ENCODE assay signal across 35 cellular contexts in the genomic region with DNA sequence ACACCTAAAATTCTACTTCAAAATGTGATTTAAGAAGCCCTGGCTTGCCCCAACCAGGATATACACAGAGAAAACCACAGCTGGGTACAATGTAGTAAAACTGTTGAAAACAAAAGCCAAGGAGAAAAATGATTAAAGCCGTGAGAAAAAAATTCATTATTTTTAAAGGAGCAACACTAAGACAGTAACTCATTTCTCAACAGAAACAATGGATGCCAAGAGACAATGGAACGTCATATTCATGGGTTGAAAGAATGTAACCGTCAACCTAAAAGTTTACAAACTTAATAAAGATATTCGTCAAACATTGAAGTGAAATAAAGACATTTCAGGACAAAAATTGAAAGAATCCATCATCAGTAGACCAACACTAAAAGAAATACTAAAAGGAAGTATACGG.
"Had no signal": no experiment of that assay in that cellular context is flagged by ENCODE, and none has a peak within 500 bp of the region (broad histone marks: within the 10 kb centered on the region; RNA-seq: fewer than 3 reads in every experiment).

No MANE protein-coding gene starts in this region.

- H3K9me3 ChIP-seq: MG63 had no signal

- H3K36me3 ChIP-seq: MG63 had no signal

- H3K27me3 ChIP-seq: MG63 had no signal

- H3K9ac ChIP-seq: KMS-11 had no signal

- H3K4me3 ChIP-seq: MG63 had no signal

- DNase-seq: Kasumi-1, MG63, MM.1S, MV-4-11, NCI-H1048, NCI-H1092, NCI-H1092 treated with DMSO at 0.1 percent for 48 hours, NCI-H1105, NCI-H1105 treated with DMSO at 0.1 percent for 48 hours, NCI-H1417, NCI-H1417 treated with DMSO at 0.1 percent for 48 hours, NCI-H1436, NCI-H1436 treated with DMSO at 0.1 percent for 48 hours, NCI-H146, NCI-H1694, NCI-H1694 treated with DMSO at 0.1 percent for 48 hours, NCI-H187, NCI-H187 treated with DMSO at 0.1 percent for 48 hours, NCI-H1930, NCI-H2029, NCI-H2029 treated with DMSO at 0.1 percent for 48 hours, NCI-H2081, NCI-H2081 treated with DMSO at 0.1 percent for 48 hours, NCI-H2107, NCI-H2171, NCI-H2171 treated with DMSO at 0.1 percent for 48 hours, NCI-H2227 treated with DMSO at 0.1 percent for 48 hours, NCI-H226, NCI-H345, NCI-H446, NCI-H446 treated with DMSO at 0.1 percent for 48 hours, NCI-H510A, NCI-H510A treated with DMSO at 0.1 percent for 48 hours, NCI-H524 had no signal

- H3K4me2 ChIP-seq: KMS-11 had no signal

- H3K27ac ChIP-seq: KMS-11 had no signal
